In genomic region chr2:186455613-186456012, GRCh38 we compare ENCODE assay signal across 22 cellular contexts. TPM values are rescaled to one million over a fixed set of nuclear protein-coding genes. Genes with fewer than 3 reads are reported as not detected.
DNase-seq lines count a peak whose midpoint lies in the region; ATAC-seq, FAIRE-seq and TF ChIP-seq lines count a peak whose summit lies in the region.
"Had no signal": no experiment of that assay in that cellular context is flagged by ENCODE, and none has a peak within 500 bp of the region (broad histone marks: within the 10 kb centered on the region; RNA-seq: fewer than 3 reads in every experiment).

No MANE protein-coding gene starts in this region.

- in situ Hi-C loops in HepG2 (cut with HindIII; ENCODE audit: extremely low pct_ligation_motif_present, low pct_unique_long_range_greater_than_20kb): loop anchor here (25.0 kb wide), 4 partner anchors 468 to 1243 kb away; no protein-coding TSS in a partner anchor

- no peaks in the 10 kb centered on the region for H4K20me1 ChIP-seq in HepG2 (ENCODE audit: insufficient read depth, low read length)
- H4K20me1 ChIP-seq in neural cell (ENCODE audit: insufficient read depth): no peaks in the 10 kb centered on the region
- H4K20me1 ChIP-seq: BLaER1 treated with 17β-estradiol and CSF1 and Interleukin-3, amounts not matched to agents 10 nM and 100 nM had no signal

- peaks cover 0 to 15% of the 10 kb centered on the region in 2 experiments; a peak in 3 of 5 replicates for H3K36me3 ChIP-seq in HepG2 (replicated peaks in 1 of 2; ENCODE audit: control insufficient read depth in 1 of 2, insufficient read depth in 2 of 2, low read length in 2 of 2)
- no peaks in the 10 kb centered on the region for H3K36me3 ChIP-seq in right lobe of liver
- H3K36me3 ChIP-seq in neural cell (ENCODE audit: insufficient read depth, low read length): no peaks in the 10 kb centered on the region

- TF ChIP-seq CTCF in HepG2 (CRISPR knock-in tag; IDR thresholded peaks at IDR 0.05): no peak
- TF ChIP-seq CTCF in right lobe of liver (IDR thresholded peaks at IDR 0.05): no peak
- no peak for TF ChIP-seq CTCF in neural cell (IDR thresholded peaks at IDR 0.05; ENCODE audit: poor library complexity, severe bottlenecking)

- H3F3A ChIP-seq in neural cell (ENCODE audit: insufficient read depth, low read length, poor library complexity, severe bottlenecking): no peaks in the 10 kb centered on the region

- H3K27ac ChIP-seq in HepG2 (ENCODE audit: extremely low read length, insufficient read depth, low read length) (no peak overlapping the region), right lobe of liver (no peak overlapping the region), neural cell (ENCODE audit: low read length) (no peak overlapping the region)
- H3K27ac ChIP-seq: 22Rv1; A549; BLaER1 treated with 17β-estradiol and CSF1 and Interleukin-3, amounts not matched to agents 10 nM and 100 nM; C4-2B had no signal

- H3K9me3 ChIP-seq in HepG2 (ENCODE audit: low read length) (no peaks in the 10 kb centered on the region), right lobe of liver (no peaks in the 10 kb centered on the region), neural cell (ENCODE audit: low read length) (no peaks in the 10 kb centered on the region)
- H3K9me3 ChIP-seq: A549; BLaER1 treated with 17β-estradiol and CSF1 and Interleukin-3, amounts not matched to agents 10 nM and 100 nM; Caco-2 had no signal

- H3K4me2 ChIP-seq in HepG2 (ENCODE audit: low read depth, low read length) (no peak overlapping the region), neural cell (ENCODE audit: low read length) (no peak overlapping the region)
- H3K4me2 ChIP-seq: A549; BLaER1 treated with 17β-estradiol and CSF1 and Interleukin-3, amounts not matched to agents 10 nM and 100 nM had no signal

- H3K4me1 ChIP-seq in HepG2 (ENCODE audit: insufficient read depth, low read length) (peaks cover 4% of the 10 kb centered on the region), right lobe of liver (no peaks in the 10 kb centered on the region)
- H3K4me1 ChIP-seq: A549, Caco-2 had no signal

- no peaks in the 10 kb centered on the region for H3K27me3 ChIP-seq in HepG2 (ENCODE audit: control insufficient read depth in 1 of 2, insufficient read depth in 2 of 2, low read length in 2 of 2)
- no peaks in the 10 kb centered on the region for H3K27me3 ChIP-seq in right lobe of liver
- no peaks in the 10 kb centered on the region for H3K27me3 ChIP-seq in neural cell (ENCODE audit: insufficient read depth, low read depth, low read length)
- H3K27me3 ChIP-seq: BLaER1 treated with 17β-estradiol and CSF1 and Interleukin-3, amounts not matched to agents 10 nM and 100 nM had no signal

- no peak for FAIRE-seq in HepG2 (lab: Jason Lieb, UNC)
- FAIRE-seq: A549, D721Med, G401.6, GM12891, GM19239 had no signal

- CTCF ChIA-PET in HepG2 (lab: Yijun Ruan, JAX; ENCODE audit: low intra/inter-chr PET ratio, low total read pairs): no interaction called here

- no peak for ATAC-seq in HepG2
- ATAC-seq in right lobe of liver: no peak
- no peak for ATAC-seq in HG03520 (IDR thresholded peaks at IDR 0.05; ENCODE audit: unreplicated experiment)
- ATAC-seq: A549; CD8-positive, alpha-beta T cell had no signal

- no peak for TF ChIP-seq RAD21 in HepG2 (CRISPR knock-in tag; IDR thresholded peaks at IDR 0.05)
- no peak for TF ChIP-seq RAD21 in neural cell (conservative IDR thresholded peaks at IDR 0.05)

- H3K79me2 ChIP-seq in HepG2 (ENCODE audit: insufficient read depth, low read length) (peaks cover 2% of the 10 kb centered on the region), neural cell (replicated peaks; ENCODE audit: insufficient read depth, low read length) (no peaks in the 10 kb centered on the region)

- DNase-seq in HepG2 (ENCODE audit: low spot score): no peak
- no peak for DNase-seq in right lobe of liver
- peak; percentile 77 for DNase-seq in NCI-H82 treated with DMSO at 0.1 percent for 48 hours (lab: John Stamatoyannopoulos, UW; ENCODE audit: unreplicated experiment)
- DNase-seq in NCI-H524 treated with DMSO at 0.1 percent for 48 hours (lab: John Stamatoyannopoulos, UW): no peak
- DNase-seq in SKM-1 treated with dmso at 0.1 percent for 144 hours (lab: John Stamatoyannopoulos, UW; ENCODE audit: unreplicated experiment): no peak
- DNase-seq: AML-193; Caco-2; Calu3; CD4-positive, alpha-beta T cell; CD8-positive, alpha-beta T cell; DMS79 treated with DMSO at 0.1 percent for 48 hours; GF-D8 had no signal

- TF ChIP-seq EP300 in HepG2 (IDR thresholded peaks at IDR 0.05; ENCODE audit: low read depth in 2 of 2, low read length in 2 of 2): no peak
- TF ChIP-seq EP300 in HepG2 (CRISPR knock-in tag; IDR thresholded peaks at IDR 0.05; ENCODE audit: borderline replicate concordance): no peak
- TF ChIP-seq EP300 in neural cell (conservative IDR thresholded peaks at IDR 0.05; ENCODE audit: poor library complexity, severe bottlenecking): no peak

- intact Hi-C loops in HepG2 (cut with micrococcal nuclease; ENCODE audit: unreplicated experiment): loop anchor here (5.0 to 10.0 kb wide), 3 partner anchors 501 to 1248 kb away; no protein-coding TSS in a partner anchor
- intact Hi-C loops in right lobe of liver (cut with DNase I): no loop called here

- H3K9me2 ChIP-seq in neural cell (ENCODE audit: insufficient read depth, low read length): no peaks in the 10 kb centered on the region

- H3K9ac ChIP-seq in HepG2 (ENCODE audit: insufficient read depth, low read depth, low read length) (no peak overlapping the region), neural cell (ENCODE audit: low read length) (no peak overlapping the region)
- H3K9ac ChIP-seq: BLaER1 treated with 17β-estradiol and CSF1 and Interleukin-3, amounts not matched to agents 10 nM and 100 nM had no signal

- POLR2A ChIA-PET in HepG2 (lab: Yijun Ruan, JAX): no interaction called here

- no peak overlapping the region for H2AFZ ChIP-seq in HepG2 (ENCODE audit: low read length)
- H2AFZ ChIP-seq in neural cell (ENCODE audit: low read depth, low read length): no peak overlapping the region

- H3K4me3 ChIP-seq in HepG2 (replicated peaks in 1 of 3; ENCODE audit: insufficient read depth in 1 of 3, low read depth in 2 of 3, low read length in 3 of 3) (no peak overlapping the region), right lobe of liver (no peak overlapping the region), neural cell (ENCODE audit: low read length) (no peak overlapping the region)
- H3K4me3 ChIP-seq: A549; BLaER1 treated with 17β-estradiol and CSF1 and Interleukin-3, amounts not matched to agents 10 nM and 100 nM had no signal

- BruUV-seq in HepG2 (replicated peaks; lab: Mats Ljungman, UMichigan): TSS peak; percentile 28

- TF ChIP-seq POLR2A in HepG2 (IDR thresholded peaks at IDR 0.05; ENCODE audit: insufficient read depth in 1 of 2, low read depth in 2 of 2, low read length in 2 of 2) (no peak), right lobe of liver (IDR thresholded peaks at IDR 0.05) (no peak)

TF ChIP-seq in HepG2, 621 proteins besides CTCF, POLR2A, EP300 and RAD21 (continues in another document):
- TF ChIP-seq ZBTB2 (CRISPR knock-in tag; IDR thresholded peaks at IDR 0.05; ENCODE audit: low read depth): no peak

TF ChIP-seq in neural cell, 6 proteins besides CTCF, POLR2A, EP300 and RAD21:
- TF ChIP-seq POLR2AphosphoS5 (IDR thresholded peaks at IDR 0.05): peak; percentile 8
- TF ChIP-seq SMC3 (conservative IDR thresholded peaks at IDR 0.05; ENCODE audit: poor library complexity): no peak

RNA-seq across cellular contexts. Expression of gene ZC3H15, which starts 30.4 kb away (rescaled TPM):
- 168 and 286 TPM in 2 replicates for total RNA-seq in HepG2 (2016; rRNA removed; fragmentation: Illumina TruSeq; extraction: Trizol)
- total RNA-seq in HepG2 (2016; cell fraction: cytosol; rRNA removed; fragmentation: Illumina TruSeq; extraction: Trizol; ENCODE audit: low read depth): 39.3 and 41.4 TPM in 2 replicates
- 174 and 286 TPM in 2 replicates for total RNA-seq in HepG2 (2016; cell fraction: insoluble cytoplasmic fraction; rRNA removed; fragmentation: Illumina TruSeq; extraction: Trizol)
- 84.8 and 91.5 TPM in 2 replicates for total RNA-seq in HepG2 (2016; cell fraction: membrane; rRNA removed; fragmentation: Illumina TruSeq; extraction: Trizol)
- 113 and 129 TPM in 2 replicates for total RNA-seq in HepG2 (2016; cell fraction: nucleus; rRNA removed; fragmentation: Illumina TruSeq; extraction: Trizol)
- polyA plus RNA-seq in HepG2 (2011; rRNA removed): 52.4 and 84.6 TPM in 2 replicates
- polyA plus RNA-seq in HepG2 (2011; cell fraction: cytosol; rRNA removed): 36.7 and 43.7 TPM in 2 replicates
- 37.4 and 45.3 TPM in 2 replicates for polyA plus RNA-seq in HepG2 (2011; cell fraction: nucleus; rRNA removed)
- polyA plus RNA-seq in HepG2 (2012): 101 and 115 TPM in 2 replicates
- polyA plus RNA-seq in HepG2 (2016; cell fraction: cytosol; fragmentation: Illumina TruSeq; extraction: Trizol; ENCODE audit: low read depth): 19.6 and 19.9 TPM in 2 replicates
- 271 and 305 TPM in 2 replicates for polyA plus RNA-seq in HepG2 (2016; cell fraction: insoluble cytoplasmic fraction; fragmentation: Illumina TruSeq; extraction: Trizol; ENCODE audit: low read depth)
- 50.1 and 56.6 TPM in 2 replicates for polyA plus RNA-seq in HepG2 (2016; cell fraction: membrane; fragmentation: Illumina TruSeq; extraction: Trizol; ENCODE audit: low read depth)
- 191 and 195 TPM in 2 replicates for polyA plus RNA-seq in HepG2 (2016; cell fraction: nucleus; fragmentation: Illumina TruSeq; extraction: Trizol; ENCODE audit: insufficient read depth, low read depth)
- polyA minus RNA-seq in HepG2 (2011; rRNA and poly(A)+ RNA removed; ENCODE audit: low replicate concordance): 7.5 and 12.5 TPM in 2 replicates
- 40.4 and 47.8 TPM in 2 replicates for polyA minus RNA-seq in HepG2 (2011; cell fraction: cytosol; rRNA and poly(A)+ RNA removed)
- 119 and 132 TPM in 2 replicates for polyA minus RNA-seq in HepG2 (2011; cell fraction: nucleus; rRNA and poly(A)+ RNA removed)
- 10 to 100 TPM; 20.7 to 41.2 (median 30.5) TPM for total RNA-seq in right lobe of liver
- 122 and 149 TPM in 2 replicates for polyA plus RNA-seq in neural cell
- 105 and 108 TPM in 2 replicates for polyA minus RNA-seq in neural cell
